Comparison of ENCODE assay signal across 21 cellular contexts in genomic region chr1:8357329-8358101, GRCh38. TPM values are rescaled to one million over a fixed set of nuclear protein-coding genes. Genes with fewer than 3 reads are reported as not detected.
DNase-seq lines count a peak whose midpoint lies in the region; ATAC-seq, FAIRE-seq and TF ChIP-seq lines count a peak whose summit lies in the region.
"Had no signal": no experiment of that assay in that cellular context is flagged by ENCODE, and none has a peak within 500 bp of the region (broad histone marks: within the 10 kb centered on the region; RNA-seq: fewer than 3 reads in every experiment).

No MANE protein-coding gene starts in this region.

- H3K9me3 ChIP-seq in stomach smooth muscle (ENCODE audit: control insufficient read depth in 2 of 2, low read length in 2 of 2) = no peaks in the 10 kb centered on the region
- no peaks in the 10 kb centered on the region for H3K9me3 ChIP-seq in upper lobe of right lung
- H3K9me3 ChIP-seq: colonic mucosa, SJSA1 had no signal

- no peak for TF ChIP-seq CTCF in upper lobe of right lung (IDR thresholded peaks at IDR 0.05)

- H3K4me3 ChIP-seq in stomach smooth muscle (ENCODE audit: low read length in 2 of 2) (no peak overlapping the region), upper lobe of right lung (no peak overlapping the region)
- H3K4me3 ChIP-seq: colonic mucosa, SJSA1 had no signal

- H3K4me1 ChIP-seq in stomach smooth muscle (ENCODE audit: control insufficient read depth, insufficient read depth, low read length) (peaks cover 37% of the 10 kb centered on the region), upper lobe of right lung (peaks cover 9% of the 10 kb centered on the region)
- H3K4me1 ChIP-seq: colonic mucosa, SJSA1 had no signal

- H3K27ac ChIP-seq in cingulate gyrus (ENCODE audit: low read depth, low read length) (peak overlapping the region; percentile 34), layer of hippocampus (ENCODE audit: low read depth, low read length) (peak overlapping the region; percentile 43), stomach smooth muscle (ENCODE audit: low read length) (peak overlapping the region; percentile 49), upper lobe of right lung (no peak overlapping the region)
- H3K27ac ChIP-seq: colonic mucosa, SJSA1 had no signal

- no peak for FAIRE-seq in HTR-8/SVneo (lab: Jason Lieb, UNC)
- FAIRE-seq: A204.1, islet of Langerhans had no signal

- no peak overlapping the region for H3K9ac ChIP-seq in stomach smooth muscle (ENCODE audit: low read length in 2 of 2)

- H3K36me3 ChIP-seq in stomach smooth muscle (ENCODE audit: control insufficient read depth in 2 of 2, insufficient read depth in 2 of 2, low read length in 2 of 2) (peaks cover 65 to 67% of the 10 kb centered on the region in 2 donors), upper lobe of right lung (peaks cover 91% of the 10 kb centered on the region)

- no peaks in the 10 kb centered on the region for H3K27me3 ChIP-seq in layer of hippocampus (ENCODE audit: control insufficient read depth, insufficient read depth, low read length)
- H3K27me3 ChIP-seq in stomach smooth muscle (ENCODE audit: control insufficient read depth in 1 of 2, insufficient read depth in 2 of 2, low read length in 2 of 2) = no peaks in the 10 kb centered on the region
- H3K27me3 ChIP-seq in upper lobe of right lung = no peaks in the 10 kb centered on the region
- H3K27me3 ChIP-seq: colonic mucosa, SJSA1 had no signal

- ATAC-seq in upper lobe of right lung = no peak

- intact Hi-C loops in upper lobe of right lung (cut with DNase I) = loop anchor here (10.0 kb wide), 1 partner anchor 47 kb away; no protein-coding TSS in a partner anchor

- DNase-seq in activated effector memory CD4-positive, alpha-beta T cell treated with anti-CD3 and anti-CD28 coated beads, Interleukin-2, amount 50 U/mL, for 16 hours = peak; percentile 61
- DNase-seq in activated effector memory CD4-positive, alpha-beta T cell treated with Interleukin-2 at 50 U/mL for 16 hours = no peak
- DNase-seq in GM03348 (ENCODE audit: low spot score) = no peak
- no peak for DNase-seq in HTR-8/SVneo (ENCODE audit: insufficient read length, low spot score)
- DNase-seq in upper lobe of right lung = no peak
- DNase-seq: activated CD4-positive, alpha-beta T cell treated with anti-CD3 and anti-CD28 coated beads, Interleukin-2, amount 50 U/mL, for 1 hour; activated T-cell treated with anti-CD3 and anti-CD28 coated beads, Interleukin-2, amount 50 U/mL, for 48 hours; amygdala; C1 segment of cervical spinal cord; colonic mucosa; DMS153; MM.1S; NCI-H1930; NCI-H524 treated with DMSO at 0.1 percent for 48 hours; stimulated activated CD4-positive, alpha-beta T cell treated with anti-CD3 and anti-CD28 coated beads, Interleukin-4, amount 100 ng/mL, for 1 hour had no signal

RNA-seq across cellular contexts. Expression of gene SLC45A1, which starts 39.6 kb away (rescaled TPM):
- 1.9 TPM for total RNA-seq in upper lobe of right lung
